9 cellular contexts compared by ENCODE assay signal in the genomic region with DNA sequence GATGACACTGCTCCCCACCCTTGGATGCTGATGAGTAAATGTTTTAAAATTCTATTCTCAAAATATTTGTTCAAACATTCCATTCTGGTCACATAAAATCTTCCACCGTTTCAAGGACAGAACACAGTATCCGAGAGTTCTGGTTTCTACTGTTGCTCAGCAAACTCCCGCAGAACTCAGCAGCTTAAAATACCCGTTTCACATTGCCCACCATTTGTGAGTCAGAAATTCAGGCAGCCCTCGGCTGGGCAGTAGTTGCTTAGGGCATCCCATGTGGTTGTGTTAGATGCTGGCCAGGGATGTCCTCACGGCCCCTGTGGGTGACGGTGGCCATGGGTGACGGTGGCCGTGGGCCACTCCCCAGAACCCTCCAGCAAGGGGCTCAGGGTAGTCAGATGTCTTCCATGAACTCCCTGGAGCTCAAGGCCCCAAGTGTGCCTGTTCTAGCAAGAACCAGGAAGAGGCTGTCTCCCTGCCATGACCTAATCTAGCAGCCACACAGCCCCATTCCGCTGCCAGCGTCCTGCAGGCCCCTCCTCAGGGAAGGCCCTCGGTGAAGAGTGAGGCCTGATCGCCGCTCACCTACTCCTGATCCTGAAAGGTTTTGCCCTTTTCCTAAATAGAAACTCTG. TPM values are rescaled to one million over a fixed set of nuclear protein-coding genes. Genes with fewer than 3 reads are reported as not detected.
DNase-seq lines count a peak whose midpoint lies in the region; ATAC-seq and TF ChIP-seq lines count a peak whose summit lies in the region.
"Had no signal": no experiment of that assay in that cellular context is flagged by ENCODE, and none has a peak within 500 bp of the region (broad histone marks: within the 10 kb centered on the region; RNA-seq: fewer than 3 reads in every experiment).

No MANE protein-coding gene starts in this region.

- TF ChIP-seq POLR2A in gastroesophageal sphincter (IDR thresholded peaks at IDR 0.05): no peak

- H3K36me3 ChIP-seq in gastroesophageal sphincter (peaks cover 0 to 27% of the 10 kb centered on the region in 2 donors), osteoblast (ENCODE audit: insufficient read depth, low read length) (peaks cover 14% of the 10 kb centered on the region)

- no peak for TF ChIP-seq EP300 in gastroesophageal sphincter (IDR thresholded peaks at IDR 0.05)

- peak overlapping the region; percentile 85 for H3K27ac Mint-ChIP-seq in CD4-positive, alpha-beta T cell
- H3K27ac Mint-ChIP-seq in WTC11: peak overlapping the region; percentile 95

- H3K36me3 Mint-ChIP-seq in CD4-positive, alpha-beta T cell (ENCODE audit: low read depth): peaks cover 18% of the 10 kb centered on the region
- peaks cover 17% of the 10 kb centered on the region for H3K36me3 Mint-ChIP-seq in WTC11

- no peak overlapping the region for H3K27ac ChIP-seq in CD4-positive, alpha-beta T cell (ENCODE audit: low read depth, low read length)
- H3K27ac ChIP-seq in gastroesophageal sphincter: peak overlapping the region; percentile 84 to 89 (median 88)
- H3K27ac ChIP-seq in osteoblast (ENCODE audit: low read depth, low read length): peak overlapping the region; percentile 93

- H3K4me1 Mint-ChIP-seq in CD4-positive, alpha-beta T cell (ENCODE audit: low read depth): peaks cover 45% of the 10 kb centered on the region
- peaks cover 43% of the 10 kb centered on the region for H3K4me1 Mint-ChIP-seq in WTC11

- no peaks in the 10 kb centered on the region for H3K9me3 ChIP-seq in CD4-positive, alpha-beta T cell (ENCODE audit: control insufficient read depth, low read length)
- H3K9me3 ChIP-seq in gastroesophageal sphincter: no peaks in the 10 kb centered on the region
- no peaks in the 10 kb centered on the region for H3K9me3 ChIP-seq in osteoblast (ENCODE audit: low read depth, low read length)

- no peaks in the 10 kb centered on the region for H3K27me3 ChIP-seq in CD4-positive, alpha-beta T cell (ENCODE audit: control insufficient read depth, insufficient read depth, low read length)
- H3K27me3 ChIP-seq in gastroesophageal sphincter (no peaks in the 10 kb centered on the region), osteoblast (ENCODE audit: insufficient read depth, low read length) (no peaks in the 10 kb centered on the region)

- H3K4me2 ChIP-seq in osteoblast (ENCODE audit: insufficient read depth, low read length): peak overlapping the region; percentile 67

- no peaks in the 10 kb centered on the region for H3K27me3 Mint-ChIP-seq in CD4-positive, alpha-beta T cell
- H3K27me3 Mint-ChIP-seq in WTC11 (ENCODE audit: low read depth): no peaks in the 10 kb centered on the region; the same call in 1 of the 2 replicates

- CTCF ChIA-PET in CD4-positive, alpha-beta T cell (lab: Charles Lee): interaction anchor here (0.6 to 2.3 kb wide), 17 partner anchors 10 to 298 kb away, joined by 3 to 14 read pairs (median 3); partner anchors contain the start of gene MGAT1
- CTCF ChIA-PET in WTC11 (lab: Charles Lee): interaction anchor here (0.6 to 5.4 kb wide), 29 partner anchors 9 to 383 kb away, joined by 3 to 37 read pairs (median 4); partner anchors contain the start of gene MGAT1

- peak overlapping the region; percentile 17 for H2AFZ ChIP-seq in osteoblast (ENCODE audit: low read length)

- H3K4me3 Mint-ChIP-seq in CD4-positive, alpha-beta T cell: no peak overlapping the region
- H3K4me3 Mint-ChIP-seq in WTC11: peak overlapping the region; percentile 18

- H3K79me2 ChIP-seq in osteoblast (ENCODE audit: insufficient read depth, low read length): peaks cover 35% of the 10 kb centered on the region

- H3K4me1 ChIP-seq in gastroesophageal sphincter (peaks cover 6 to 55% (median 27%) of the 10 kb centered on the region in 3 donors), osteoblast (ENCODE audit: insufficient read depth, low read length) (peaks cover 30% of the 10 kb centered on the region)

- ATAC-seq in CD4-positive, alpha-beta T cell (ENCODE audit: poor library complexity): no peak
- ATAC-seq in WTC11 (peak; percentile 35), gastroesophageal sphincter (peak; percentile 46), GM18511 (IDR thresholded peaks at IDR 0.05; ENCODE audit: unreplicated experiment) (no peak)

- peaks cover 10% of the 10 kb centered on the region for H4K20me1 ChIP-seq in osteoblast (ENCODE audit: insufficient read depth, low read length)

- DNase-seq in CD4-positive, alpha-beta T cell: no peak
- DNase-seq in WTC11 (ENCODE audit: low spot score) (peak; percentile 31), osteoblast (ENCODE audit: insufficient read length, low spot score, missing footprints) (peak; percentile 90), KBM-7 (no peak), NCI-H524 (lab: John Stamatoyannopoulos, UW) (no peak), T-helper 9 cell (no peak)

- TF ChIP-seq CTCF in CD4-positive, alpha-beta T cell (IDR thresholded peaks at IDR 0.05): no peak
- TF ChIP-seq CTCF in WTC11 (IDR thresholded peaks at IDR 0.05) (no peak), gastroesophageal sphincter (IDR thresholded peaks at IDR 0.05) (no peak), osteoblast (IDR thresholded peaks at IDR 0.05; ENCODE audit: extremely low read depth, low read depth, low read length) (no peak)

- in situ Hi-C loops in KBM-7 (cut with MboI; ENCODE audit: low pct_unique_long_range_greater_than_20kb, low sequenced_read_pairs): no loop called here

- intact Hi-C loops in CD4-positive, alpha-beta T cell (cut with DNase I, micrococcal nuclease): loop anchor here (2.0 to 10.0 kb wide), 5 partner anchors 18 to 372 kb away; partner anchors contain the start of gene MGAT1 (in 1 of the 2)

- H3K4me3 ChIP-seq in gastroesophageal sphincter (no peak overlapping the region), osteoblast (ENCODE audit: insufficient read depth, low read length) (peak overlapping the region; percentile 51)

- WGBS in gastroesophageal sphincter (ENCODE audit: low coverage in 1 of 2), 2 donors: 17 to 25% methylated on average over 5 to 8 of the region's 14 CpGs

- POLR2A ChIA-PET in CD4-positive, alpha-beta T cell (lab: Charles Lee): interaction anchor here (0.9 to 6.8 kb wide), 8 partner anchors 15 to 403 kb away, joined by 3 to 40 read pairs (median 4); partner anchors contain the start of genes MGAT1 and ZFP62
- POLR2A ChIA-PET in WTC11 (lab: Charles Lee): interaction anchor here (1.0 kb wide), 1 partner anchor 75 kb away, joined by 5 read pairs; no protein-coding TSS in a partner anchor

- H3K9me3 Mint-ChIP-seq in CD4-positive, alpha-beta T cell: no peaks in the 10 kb centered on the region
- H3K9me3 Mint-ChIP-seq in WTC11: peaks cover 18% of the 10 kb centered on the region

TF ChIP-seq in WTC11, 78 proteins besides CTCF, POLR2A, EP300 and RAD21:
- TF ChIP-seq GABPB1 (CRISPR knock-in tag; IDR thresholded peaks at IDR 0.05): no peak
- TF ChIP-seq CDX4 (CRISPR knock-in tag; IDR thresholded peaks at IDR 0.05; ENCODE audit: borderline replicate concordance): no peak
- TF ChIP-seq JAZF1 (CRISPR knock-in tag; IDR thresholded peaks at IDR 0.05): no peak
- no peak for TF ChIP-seq ZNF232 (CRISPR knock-in tag; IDR thresholded peaks at IDR 0.05)
- TF ChIP-seq GTF2I (CRISPR knock-in tag; conservative IDR thresholded peaks at IDR 0.05): no peak
- no peak for TF ChIP-seq ZNF219 (CRISPR knock-in tag; IDR thresholded peaks at IDR 0.05; ENCODE audit: borderline replicate concordance)
- no peak for TF ChIP-seq HMGA2 (CRISPR knock-in tag; IDR thresholded peaks at IDR 0.05)
- no peak for TF ChIP-seq NR1H2 (CRISPR knock-in tag; IDR thresholded peaks at IDR 0.05)

RNA-seq across cellular contexts. Expression of gene MGAT1, which starts 17.3 kb away (rescaled TPM):
- total RNA-seq in CD4-positive, alpha-beta T cell: 10 to 100 TPM; 49.0 to 60.2 TPM
- 78.4 to 93.6 TPM (median 86.3 TPM) in 3 replicates for total RNA-seq in WTC11 (2021)
- 100 to 1,000 TPM; 122 to 196 (median 159) TPM for total RNA-seq in gastroesophageal sphincter
- total RNA-seq in osteoblast: 104 and 113 TPM in 2 replicates

RNA-seq across cellular contexts. Expression of gene OR2Y1, which starts 45.4 kb away (rescaled TPM):
- total RNA-seq in CD4-positive, alpha-beta T cell: not detected
- total RNA-seq in WTC11 (2021) (not detected in 3 replicates), gastroesophageal sphincter (not detected), osteoblast (not detected in 2 replicates)
- total RNA-seq: temporal lobe had no signal

Comparison
In these comparisons a context has a peak if more than half of its experiments do, and no peak if none do; other contexts are left out.
1. ATAC-seq: peak in WTC11 (single experiment) and gastroesophageal sphincter (single experiment); none in CD4-positive, alpha-beta T cell (single experiment) and GM18511 (single experiment).
2. DNase-seq: peak in WTC11 (single experiment) and osteoblast (single experiment); none in CD4-positive, alpha-beta T cell (0 of 10), KBM-7 (single experiment), NCI-H524 (0 of 2) and T-helper 9 cell (single experiment).